11 cellular contexts compared by ENCODE assay signal in the genomic region with DNA sequence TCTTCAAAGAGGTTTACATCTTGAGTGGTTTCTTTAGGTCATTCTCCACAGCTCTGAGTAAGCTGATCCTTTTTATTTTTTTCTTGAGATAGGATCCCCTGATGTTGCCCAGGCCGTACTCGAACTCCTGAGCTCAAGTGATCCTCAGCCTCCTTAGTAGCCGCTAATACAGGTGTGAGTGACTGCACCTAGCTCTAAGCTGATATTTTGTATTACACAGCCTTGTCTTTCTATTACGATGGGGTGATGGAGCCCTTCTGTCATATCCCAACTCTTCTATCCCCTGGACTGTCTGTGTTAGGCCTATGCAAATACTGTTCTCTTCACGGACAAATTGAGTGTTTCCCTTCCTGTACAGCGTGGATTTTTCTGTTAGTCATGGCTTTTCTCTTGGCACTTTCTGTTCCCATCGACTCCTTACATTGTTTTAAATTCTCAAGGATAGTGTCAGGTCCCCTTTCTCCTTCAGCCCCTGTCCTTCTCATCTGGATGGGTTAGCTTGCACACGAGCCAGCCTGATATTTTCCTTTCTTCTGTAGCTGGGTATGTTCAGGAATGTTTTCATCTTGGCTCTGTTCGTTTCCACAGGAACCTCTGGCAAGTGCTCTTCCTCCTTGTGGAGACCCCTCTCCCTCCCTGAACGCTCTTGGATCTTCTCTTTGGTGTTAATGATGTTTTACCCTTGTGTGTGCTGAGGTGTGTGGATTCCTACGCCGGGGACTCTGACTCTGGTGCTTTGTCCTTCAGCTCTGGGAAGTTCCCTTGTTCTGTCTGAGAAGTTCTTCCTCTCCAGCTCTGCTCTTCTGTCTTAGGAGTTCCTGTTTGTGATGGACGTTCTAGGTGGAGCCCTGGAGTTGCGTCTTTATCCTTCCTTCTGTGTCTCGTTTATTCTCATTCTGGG. TPM values are rescaled to one million over a fixed set of nuclear protein-coding genes. Genes with fewer than 3 reads are reported as not detected.
A peak's percentile ranks its signal among the peaks of the same experiment; 100 is the strongest.
DNase-seq lines count a peak whose midpoint lies in the region; ATAC-seq, FAIRE-seq and TF ChIP-seq lines count a peak whose summit lies in the region.
"Had no signal": no experiment of that assay in that cellular context is flagged by ENCODE, and none has a peak within 500 bp of the region (broad histone marks: within the 10 kb centered on the region; RNA-seq: fewer than 3 reads in every experiment).

No MANE protein-coding gene starts in this region.

- TF ChIP-seq CTCF in A549 (IDR thresholded peaks at IDR 0.05) (no peak), mesothelial cell of epicardium (IDR thresholded peaks at IDR 0.05; ENCODE audit: unreplicated experiment) (no peak)

- no peak overlapping the region for H3K27ac ChIP-seq in A549
- no peak overlapping the region for H3K27ac ChIP-seq in HUES48 (ENCODE audit: low read depth, low read length)

- peak overlapping the region; percentile 32; the same call in 1 of the 2 replicates for H3K9ac ChIP-seq in HUES48 (ENCODE audit: low read depth, low read length)

- H3K27me3 Mint-ChIP-seq in mesothelial cell of epicardium (ENCODE audit: low read depth) = no peaks in the 10 kb centered on the region

- no peak for TF ChIP-seq RAD21 in A549 (conservative IDR thresholded peaks at IDR 0.05 in 1 of 2, IDR thresholded peaks at IDR 0.05 in 1 of 2)

- peak overlapping the region; percentile 75 for H3K4me3 Mint-ChIP-seq in mesothelial cell of epicardium

- H3K9me3 Mint-ChIP-seq in mesothelial cell of epicardium = no peaks in the 10 kb centered on the region

- POLR2A ChIA-PET in A549 (lab: Yijun Ruan, JAX) = no interaction called here

- peak overlapping the region; percentile 98; the same call in 2 of the 3 replicates for H3K4me2 ChIP-seq in A549

- H3K4me1 ChIP-seq in A549 (peaks cover 25% of the 10 kb centered on the region), HUES48 (ENCODE audit: control insufficient read depth, insufficient read depth, low read length) (peaks cover 9% of the 10 kb centered on the region; the same call in 1 of the 2 replicates)

- no peak for TF ChIP-seq POLR2A in A549 (IDR thresholded peaks at IDR 0.05; ENCODE audit: low read length)

- no peaks in the 10 kb centered on the region for H3K9me3 ChIP-seq in A549
- no peaks in the 10 kb centered on the region for H3K9me3 ChIP-seq in HUES48 (ENCODE audit: control insufficient read depth, insufficient read depth, low read length)

- FAIRE-seq in A549 (lab: Jason Lieb, UNC) = no peak

- no peak for ATAC-seq in A549
- no peak for ATAC-seq in HG03439 (IDR thresholded peaks at IDR 0.05; ENCODE audit: unreplicated experiment)
- ATAC-seq in HG03342 (IDR thresholded peaks at IDR 0.05; ENCODE audit: unreplicated experiment) = no peak

- 83% methylated on average over 15 of the region's 15 CpGs for WGBS in A549 (ENCODE audit: missing lambda C conversion rate)

- H3K4me1 Mint-ChIP-seq in mesothelial cell of epicardium = peaks cover 53% of the 10 kb centered on the region

- H3K27ac Mint-ChIP-seq in mesothelial cell of epicardium = peak overlapping the region; percentile 88

- TF ChIP-seq EP300 in A549 (IDR thresholded peaks at IDR 0.05) = no peak

- H3K27me3 ChIP-seq in HUES48 (ENCODE audit: control insufficient read depth, insufficient read depth, low read length) = no peaks in the 10 kb centered on the region

- peaks cover 6% of the 10 kb centered on the region for H3K36me3 Mint-ChIP-seq in mesothelial cell of epicardium

- no peak for DNase-seq in A549 (ENCODE audit: low read depth in 1 of 2, low spot score in 1 of 2)
- peak; percentile 29 for DNase-seq in astrocyte of the hippocampus (ENCODE audit: low read depth, low spot score)
- no peak for DNase-seq in mesothelial cell of epicardium (ENCODE audit: low spot score in 2 of 2, unreplicated experiment in 2 of 2)
- DNase-seq in activated CD4-positive, alpha-beta T cell treated with anti-CD3 and anti-CD28 coated beads, Interleukin-2, amount 50 U/mL, for 1 hour = no peak
- DNase-seq in NK-92 (lab: John Stamatoyannopoulos, UW; ENCODE audit: unreplicated experiment) = no peak
- DNase-seq: NCI-H1092 treated with DMSO at 0.1 percent for 48 hours had no signal

- peaks cover 31% of the 10 kb centered on the region for H3K36me3 ChIP-seq in HUES48 (ENCODE audit: control insufficient read depth, insufficient read depth, low read length)

- CTCF ChIA-PET in A549 (lab: Yijun Ruan, JAX) = interaction anchor here (0.7 to 3.9 kb wide), 4 partner anchors 9 to 29 kb away, joined by 3 to 15 read pairs (median 4); no protein-coding TSS in a partner anchor

- no peak overlapping the region for H3K4me3 ChIP-seq in A549
- H3K4me3 ChIP-seq in HUES48 (ENCODE audit: low read depth, low read length) = no peak overlapping the region

TF ChIP-seq in A549, 52 proteins besides CTCF, POLR2A, EP300 and RAD21:
- no peak for TF ChIP-seq JUNB (IDR thresholded peaks at IDR 0.05)
- no peak for TF ChIP-seq CBX8 (IDR thresholded peaks at IDR 0.05)
- TF ChIP-seq HEYL (CRISPR knock-in tag; IDR thresholded peaks at IDR 0.05) = no peak
- no peak for TF ChIP-seq TFCP2L1 (CRISPR knock-in tag; IDR thresholded peaks at IDR 0.05)
- TF ChIP-seq, protein P1, sequence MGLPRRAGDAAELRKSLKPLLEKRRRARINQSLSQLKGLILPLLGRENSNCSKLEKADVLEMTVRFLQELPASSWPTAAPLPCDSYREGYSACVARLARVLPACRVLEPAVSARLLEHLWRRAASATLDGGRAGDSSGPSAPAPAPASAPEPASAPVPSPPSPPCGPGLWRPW (IDR thresholded peaks at IDR 0.05) = no peak
- no peak for TF ChIP-seq MAFK (IDR thresholded peaks at IDR 0.05; ENCODE audit: partially characterized antibody)
- no peak for TF ChIP-seq HOXB5 (CRISPR knock-in tag; IDR thresholded peaks at IDR 0.05)
- TF ChIP-seq CEBPB (IDR thresholded peaks at IDR 0.05) = no peak
- TF ChIP-seq, protein P2, sequence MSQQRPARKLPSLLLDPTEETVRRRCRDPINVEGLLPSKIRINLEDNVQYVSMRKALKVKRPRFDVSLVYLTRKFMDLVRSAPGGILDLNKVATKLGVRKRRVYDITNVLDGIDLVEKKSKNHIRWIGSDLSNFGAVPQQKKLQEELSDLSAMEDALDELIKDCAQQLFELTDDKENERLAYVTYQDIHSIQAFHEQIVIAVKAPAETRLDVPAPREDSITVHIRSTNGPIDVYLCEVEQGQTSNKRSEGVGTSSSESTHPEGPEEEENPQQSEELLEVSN (IDR thresholded peaks at IDR 0.05; ENCODE audit: borderline replicate concordance, low read depth) = no peak
- TF ChIP-seq CHD4 (IDR thresholded peaks at IDR 0.05; ENCODE audit: borderline replicate concordance) = no peak
- TF ChIP-seq, protein P3, sequence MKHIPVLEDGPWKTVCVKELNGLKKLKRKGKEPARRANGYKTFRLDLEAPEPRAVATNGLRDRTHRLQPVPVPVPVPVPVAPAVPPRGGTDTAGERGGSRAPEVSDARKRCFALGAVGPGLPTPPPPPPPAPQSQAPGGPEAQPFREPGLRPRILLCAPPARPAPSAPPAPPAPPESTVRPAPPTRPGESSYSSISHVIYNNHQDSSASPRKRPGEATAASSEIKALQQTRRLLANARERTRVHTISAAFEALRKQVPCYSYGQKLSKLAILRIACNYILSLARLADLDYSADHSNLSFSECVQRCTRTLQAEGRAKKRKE (CRISPR knock-in tag; IDR thresholded peaks at IDR 0.05; ENCODE audit: low read depth) = no peak
- TF ChIP-seq TP53 (CRISPR knock-in tag; IDR thresholded peaks at IDR 0.05) = no peak

RNA-seq across cellular contexts. Expression of a gene that starts 2.3 kb away (rescaled TPM):
- polyA plus RNA-seq in A549 (2011; rRNA removed) (17.1 and 18.1 TPM in 2 replicates), A549 (2017; fragmentation: RNase III; extraction: RNeasy Plus Mini Kit Qiagen cat#74134 plus additional on column Dnase treatment) (13.6 to 17.2 TPM (median 16.5 TPM) in 3 replicates)
- polyA plus RNA-seq in A549 (2012; cell fraction: cytosol; rRNA removed) = 26.4 and 27.3 TPM in 2 replicates
- 52.3 and 59.7 TPM in 2 replicates for polyA plus RNA-seq in A549 (2012; cell fraction: nucleus; rRNA removed)
- 30.8 and 44.8 TPM in 2 replicates for polyA minus RNA-seq in A549 (2011; rRNA and poly(A)+ RNA removed)
- 41.2 to 44.9 TPM (median 43.6 TPM) in 3 replicates for total RNA-seq in mesothelial cell of epicardium

RNA-seq across cellular contexts. Expression of a gene that starts 17.2 kb away (rescaled TPM):
- polyA plus RNA-seq in A549 (2011; rRNA removed) = not detected in 2 replicates
- not detected in 2 replicates for polyA plus RNA-seq in A549 (2012; cell fraction: cytosol; rRNA removed)
- polyA plus RNA-seq in A549 (2012; cell fraction: nucleus; rRNA removed) = not detected in 2 replicates
- polyA plus RNA-seq in A549 (2017; fragmentation: RNase III; extraction: RNeasy Plus Mini Kit Qiagen cat#74134 plus additional on column Dnase treatment) = not detected in 3 replicates
- polyA minus RNA-seq in A549 (2011; rRNA and poly(A)+ RNA removed) = not detected in 2 replicates
- not detected in 3 replicates for total RNA-seq in mesothelial cell of epicardium
- total RNA-seq: subcutaneous adipose tissue had no signal
- polyA plus RNA-seq: neural cell had no signal
